11 cellular contexts compared by ENCODE assay signal in the genomic region with DNA sequence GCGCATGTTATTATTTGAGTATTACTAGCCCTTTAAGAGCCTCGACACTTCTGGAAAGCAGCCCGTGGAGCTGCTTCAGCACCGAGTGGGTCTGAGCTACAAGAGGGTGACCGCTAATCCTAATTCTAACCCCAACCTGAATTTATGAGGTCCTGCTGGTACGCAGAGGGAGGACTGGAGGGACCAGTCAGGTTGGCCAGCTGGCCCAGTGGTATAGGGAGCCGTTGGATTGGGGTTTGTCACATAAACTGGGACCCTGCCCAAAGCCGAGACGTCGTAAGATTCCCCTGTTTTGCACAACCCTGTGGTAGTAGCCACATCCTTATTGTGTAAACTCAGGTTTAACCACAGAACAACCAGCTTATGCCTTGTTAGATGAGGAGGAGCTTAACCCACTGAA.
A peak's percentile ranks its signal among the peaks of the same experiment; 100 is the strongest.
DNase-seq lines count a peak whose midpoint lies in the region; ATAC-seq and TF ChIP-seq lines count a peak whose summit lies in the region.
"Had no signal": no experiment of that assay in that cellular context is flagged by ENCODE, and none has a peak within 500 bp of the region (broad histone marks: within the 10 kb centered on the region; RNA-seq: fewer than 3 reads in every experiment).

No MANE protein-coding gene starts in this region.

- no TSS peak for BruUV-seq in Calu3 (replicated peaks; lab: Mats Ljungman, UMichigan)

- intact Hi-C loops in Calu3 (cut with micrococcal nuclease; ENCODE audit: unreplicated experiment) = loop anchor here (1.0 to 5.0 kb wide), 3 partner anchors 61 to 200 kb away; a partner anchor contains a TSS
- intact Hi-C loops in ovary (cut with DNase I) = no loop called here

- peaks cover 8% of the 10 kb centered on the region for H3K36me3 Mint-ChIP-seq in Calu3 (ENCODE audit: insufficient read depth, unreplicated experiment)

- H3K36me3 ChIP-seq in adipocyte (ENCODE audit: control insufficient read depth, insufficient read depth, low read length, severe bottlenecking) (no peaks in the 10 kb centered on the region), ovary (no peaks in the 10 kb centered on the region)
- H3K36me3 ChIP-seq: esophagus muscularis mucosa had no signal

- peak; percentile 39 for DNase-seq in Calu3
- DNase-seq in LoVo (ENCODE audit: low spot score) = peak; percentile 73
- DNase-seq in adipocyte (ENCODE audit: low read depth) = no peak
- DNase-seq in T-helper 9 cell = no peak
- DNase-seq in ovary = no peak
- no peak for DNase-seq in COLO829 (ENCODE audit: low spot score)
- DNase-seq: activated gamma-delta T cell treated with Interleukin-2 at 50 U/mL for 16 hours, SHP77 had no signal

- 38 to 48% (median 40%) methylated on average over 10 of the region's 10 CpGs for WGBS in ovary, 3 donors

- no peak overlapping the region for H3K27ac ChIP-seq in ovary
- H3K27ac ChIP-seq: esophagus muscularis mucosa had no signal

- TF ChIP-seq POLR2A in ovary (IDR thresholded peaks at IDR 0.05) = no peak

- no peaks in the 10 kb centered on the region for H3K27me3 Mint-ChIP-seq in Calu3 (ENCODE audit: unreplicated experiment)

- H3K9ac ChIP-seq in adipocyte (ENCODE audit: low read length) = peak overlapping the region; percentile 40

- TF ChIP-seq CTCF in Calu3 (IDR thresholded peaks at IDR 0.05; ENCODE audit: unreplicated experiment) = no peak
- no peak for TF ChIP-seq CTCF in ovary (IDR thresholded peaks at IDR 0.05)

- H3K9me3 ChIP-seq in adipocyte (ENCODE audit: control insufficient read depth, low read length) (no peaks in the 10 kb centered on the region), mononuclear cell (ENCODE audit: low read depth, low read length) (no peaks in the 10 kb centered on the region), ovary (no peaks in the 10 kb centered on the region)
- H3K9me3 ChIP-seq: esophagus muscularis mucosa had no signal

- H3K4me3 ChIP-seq in adipocyte (ENCODE audit: low read length) (peak overlapping the region; percentile 42), mononuclear cell (ENCODE audit: low read length) (peak overlapping the region; percentile 6), ovary (no peak overlapping the region)
- H3K4me3 ChIP-seq: esophagus muscularis mucosa had no signal

- no peaks in the 10 kb centered on the region for H3K27me3 ChIP-seq in adipocyte (replicated peaks; ENCODE audit: control insufficient read depth, insufficient read depth, low read length)
- peaks cover 3% of the 10 kb centered on the region for H3K27me3 ChIP-seq in mononuclear cell (ENCODE audit: insufficient read depth, low read length)
- H3K27me3 ChIP-seq in ovary = no peaks in the 10 kb centered on the region
- H3K27me3 ChIP-seq: esophagus muscularis mucosa had no signal

- no peak for ATAC-seq in HG03521 (IDR thresholded peaks at IDR 0.05; ENCODE audit: unreplicated experiment)

- peak overlapping the region; percentile 85 for H3K27ac Mint-ChIP-seq in Calu3 (ENCODE audit: unreplicated experiment)

- H3K4me3 Mint-ChIP-seq in Calu3 (ENCODE audit: low read depth, unreplicated experiment) = peak overlapping the region; percentile 62

- CTCF ChIA-PET in Calu3 (lab: Charles Lee) = interaction anchor here (0.5 to 1.3 kb wide), 4 partner anchors 14 to 75 kb away, joined by 3 to 4 read pairs (median 3); no protein-coding TSS in a partner anchor

- no peaks in the 10 kb centered on the region for H3K9me3 Mint-ChIP-seq in Calu3 (ENCODE audit: low read depth, unreplicated experiment)

- peaks cover 80% of the 10 kb centered on the region for H3K4me1 Mint-ChIP-seq in Calu3 (ENCODE audit: low read depth, unreplicated experiment)

- H3K4me1 ChIP-seq in adipocyte (ENCODE audit: control insufficient read depth, insufficient read depth, low read length) (peaks cover 9% of the 10 kb centered on the region), mononuclear cell (ENCODE audit: insufficient read depth, low read length) (peaks cover 62% of the 10 kb centered on the region), ovary (ENCODE audit: insufficient read depth) (peaks cover 1% of the 10 kb centered on the region)
- H3K4me1 ChIP-seq: esophagus muscularis mucosa had no signal

- no peak for TF ChIP-seq EP300 in ovary (IDR thresholded peaks at IDR 0.05)

Comparison
In these comparisons a context has a peak if more than half of its experiments do, and no peak if none do; other contexts are left out.
1. DNase-seq: peak in Calu3 (single experiment) and LoVo (single experiment); none in adipocyte (single experiment), T-helper 9 cell (single experiment), ovary (0 of 5) and COLO829 (single experiment).